In the genomic region with DNA sequence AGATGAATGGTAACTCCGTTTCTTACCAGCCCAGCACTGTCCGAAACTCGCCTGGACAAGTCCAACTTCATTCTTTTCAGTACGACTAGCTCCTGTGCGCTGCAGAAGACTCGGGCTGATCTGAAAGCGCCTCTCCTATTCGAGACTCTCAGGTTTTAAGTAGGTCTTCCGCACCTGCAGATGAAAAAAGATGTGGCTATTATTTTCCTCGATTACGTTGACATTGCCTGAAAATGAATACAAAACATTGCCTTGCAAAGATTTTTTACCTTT, we compare ENCODE assay signal across 12 cellular contexts.
DNase-seq lines count a peak whose midpoint lies in the region; ATAC-seq, FAIRE-seq and TF ChIP-seq lines count a peak whose summit lies in the region.
"Had no signal": no experiment of that assay in that cellular context is flagged by ENCODE, and none has a peak within 500 bp of the region (broad histone marks: within the 10 kb centered on the region; RNA-seq: fewer than 3 reads in every experiment).

No MANE protein-coding gene starts in this region.

- no peak for TF ChIP-seq POLR2A in A549 (IDR thresholded peaks at IDR 0.05; ENCODE audit: low read length)
- TF ChIP-seq POLR2A in right lobe of liver (IDR thresholded peaks at IDR 0.05), result no peak

- DNase-seq in A549 (ENCODE audit: low read depth in 1 of 2, low spot score in 1 of 2) (no peak), medulla oblongata (ENCODE audit: extremely low spot score) (peak; percentile 9), right lobe of liver (no peak), SW 1271 (lab: John Stamatoyannopoulos, UW) (no peak)
- no peak for DNase-seq in activated naive CD8-positive, alpha-beta T cell treated with anti-CD3 and anti-CD28 coated beads, Interleukin-2, amount 10 ng/mL, durations not matched to agents 7 days and 5 days
- DNase-seq: NCI-H2227 treated with DMSO at 0.1 percent for 48 hours had no signal

- 93% methylated on average over 11 of the region's 11 CpGs for WGBS in A549 (ENCODE audit: missing lambda C conversion rate)
- 89% methylated on average over 11 of the region's 11 CpGs for WGBS in right lobe of liver (ENCODE audit: insufficient coverage, low coverage, low lambda C conversion rate, missing lambda C conversion rate)

- no peak for TF ChIP-seq RAD21 in A549 (conservative IDR thresholded peaks at IDR 0.05 in 1 of 2, IDR thresholded peaks at IDR 0.05 in 1 of 2)

- peak overlapping the region; percentile 53; the same call in 1 of the 3 replicates for H3K4me3 ChIP-seq in A549
- peak overlapping the region; percentile 54 for H3K4me3 ChIP-seq in HUES48 (ENCODE audit: low read depth, low read length)
- H3K4me3 ChIP-seq in right lobe of liver, result no peak overlapping the region

- POLR2A ChIA-PET in A549 (lab: Yijun Ruan, JAX), result no interaction called here
- POLR2A ChIA-PET in activated naive CD8-positive, alpha-beta T cell treated with anti-CD3 and anti-CD28 coated beads, Interleukin-2, amount 10 ng/mL, durations not matched to agents 7 days and 5 days (lab: Charles Lee), result no interaction called here

- H3K27ac ChIP-seq in A549 (peak overlapping the region in 1 of 2 experiments; percentile 95; a peak in 2 of 6 replicates), HUES48 (ENCODE audit: low read depth, low read length) (no peak overlapping the region), right lobe of liver (no peak overlapping the region)
- H3K27ac ChIP-seq: C4-2B had no signal

- H3K36me3 Mint-ChIP-seq in activated naive CD8-positive, alpha-beta T cell treated with anti-CD3 and anti-CD28 coated beads, Interleukin-2, amount 10 ng/mL, durations not matched to agents 7 days and 5 days, result no peaks in the 10 kb centered on the region

- TF ChIP-seq EP300 in A549 (IDR thresholded peaks at IDR 0.05), result no peak

- peak overlapping the region; percentile 18 for H3K4me3 Mint-ChIP-seq in activated naive CD8-positive, alpha-beta T cell treated with anti-CD3 and anti-CD28 coated beads, Interleukin-2, amount 10 ng/mL, durations not matched to agents 7 days and 5 days

- CTCF ChIA-PET in A549 (lab: Yijun Ruan, JAX), result no interaction called here

- peaks cover 9% of the 10 kb centered on the region for H3K4me1 Mint-ChIP-seq in activated naive CD8-positive, alpha-beta T cell treated with anti-CD3 and anti-CD28 coated beads, Interleukin-2, amount 10 ng/mL, durations not matched to agents 7 days and 5 days

- H3K36me3 ChIP-seq in HUES48 (ENCODE audit: control insufficient read depth, insufficient read depth, low read length) (no peaks in the 10 kb centered on the region), right lobe of liver (no peaks in the 10 kb centered on the region)

- H3K27ac Mint-ChIP-seq in activated naive CD8-positive, alpha-beta T cell treated with anti-CD3 and anti-CD28 coated beads, Interleukin-2, amount 10 ng/mL, durations not matched to agents 7 days and 5 days, result no peak overlapping the region

- H3K27me3 ChIP-seq in HUES48 (ENCODE audit: control insufficient read depth, insufficient read depth, low read length) (peaks cover 25% of the 10 kb centered on the region), right lobe of liver (no peaks in the 10 kb centered on the region)

- intact Hi-C loops in right lobe of liver (cut with DNase I), result no loop called here

- H3K4me2 ChIP-seq in A549, result peak overlapping the region; percentile 78

- TF ChIP-seq CTCF in A549 (IDR thresholded peaks at IDR 0.05), result no peak
- TF ChIP-seq CTCF in right lobe of liver (IDR thresholded peaks at IDR 0.05), result no peak

- H3K9me3 Mint-ChIP-seq in activated naive CD8-positive, alpha-beta T cell treated with anti-CD3 and anti-CD28 coated beads, Interleukin-2, amount 10 ng/mL, durations not matched to agents 7 days and 5 days, result no peaks in the 10 kb centered on the region

- H3K4me1 ChIP-seq in A549 (no peaks in the 10 kb centered on the region), HUES48 (ENCODE audit: control insufficient read depth, insufficient read depth, low read length) (peaks cover 24% of the 10 kb centered on the region), right lobe of liver (peaks cover 0 to 3% (median 0%) of the 10 kb centered on the region in 4 donors)

- H3K9me3 ChIP-seq in A549, result no peaks in the 10 kb centered on the region
- H3K9me3 ChIP-seq in HUES48 (ENCODE audit: control insufficient read depth, insufficient read depth, low read length), result no peaks in the 10 kb centered on the region
- H3K9me3 ChIP-seq in right lobe of liver, result no peaks in the 10 kb centered on the region

- no peak for FAIRE-seq in A549 (lab: Jason Lieb, UNC)
- FAIRE-seq: GM18507, H54 had no signal

- ATAC-seq in A549 (no peak; a peak in 1 of 6 replicates), right lobe of liver (no peak), GM21723 (IDR thresholded peaks at IDR 0.05; ENCODE audit: unreplicated experiment) (no peak), HG02759 (IDR thresholded peaks at IDR 0.05; ENCODE audit: unreplicated experiment) (no peak)
- ATAC-seq in activated naive CD8-positive, alpha-beta T cell treated with anti-CD3 and anti-CD28 coated beads, Interleukin-2, amount 10 ng/mL, durations not matched to agents 7 days and 5 days (ENCODE audit: low read depth), result no peak

- H3K9ac ChIP-seq in HUES48 (ENCODE audit: low read depth, low read length), result no peak overlapping the region

- H3K27me3 Mint-ChIP-seq in activated naive CD8-positive, alpha-beta T cell treated with anti-CD3 and anti-CD28 coated beads, Interleukin-2, amount 10 ng/mL, durations not matched to agents 7 days and 5 days, result peaks cover 42% of the 10 kb centered on the region

TF ChIP-seq in A549, 52 proteins besides CTCF, POLR2A, EP300 and RAD21:
- TF ChIP-seq CHD2 (IDR thresholded peaks at IDR 0.05; ENCODE audit: low read length, partially characterized antibody) (no peak), RCOR1 (IDR thresholded peaks at IDR 0.05; ENCODE audit: low read depth, low read length) (no peak), ESRRA (IDR thresholded peaks at IDR 0.05; ENCODE audit: borderline replicate concordance, low read length) (no peak), CEBPB (IDR thresholded peaks at IDR 0.05) (no peak), POLR2AphosphoS2 (conservative IDR thresholded peaks at IDR 0.05; ENCODE audit: low read length) (no peak), ZC3H11A (IDR thresholded peaks at IDR 0.05) (no peak), NPAS2 (CRISPR knock-in tag; IDR thresholded peaks at IDR 0.05; ENCODE audit: borderline replicate concordance) (no peak), FOXS1 (CRISPR knock-in tag; IDR thresholded peaks at IDR 0.05) (no peak), E2F6 (IDR thresholded peaks at IDR 0.05; ENCODE audit: borderline replicate concordance, low read depth) (no peak), USF2 (IDR thresholded peaks at IDR 0.05) (no peak), HOXB13 (CRISPR knock-in tag; IDR thresholded peaks at IDR 0.05; ENCODE audit: low read depth) (no peak), PHF8 (IDR thresholded peaks at IDR 0.05; ENCODE audit: borderline replicate concordance, low read depth) (no peak), GATA3 (IDR thresholded peaks at IDR 0.05; ENCODE audit: borderline replicate concordance) (no peak)
- TF ChIP-seq, protein P1, sequence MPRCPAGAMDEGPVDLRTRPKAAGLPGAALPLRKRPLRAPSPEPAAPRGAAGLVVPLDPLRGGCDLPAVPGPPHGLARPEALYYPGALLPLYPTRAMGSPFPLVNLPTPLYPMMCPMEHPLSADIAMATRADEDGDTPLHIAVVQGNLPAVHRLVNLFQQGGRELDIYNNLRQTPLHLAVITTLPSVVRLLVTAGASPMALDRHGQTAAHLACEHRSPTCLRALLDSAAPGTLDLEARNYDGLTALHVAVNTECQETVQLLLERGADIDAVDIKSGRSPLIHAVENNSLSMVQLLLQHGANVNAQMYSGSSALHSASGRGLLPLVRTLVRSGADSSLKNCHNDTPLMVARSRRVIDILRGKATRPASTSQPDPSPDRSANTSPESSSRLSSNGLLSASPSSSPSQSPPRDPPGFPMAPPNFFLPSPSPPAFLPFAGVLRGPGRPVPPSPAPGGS (IDR thresholded peaks at IDR 0.05), result no peak

Comparison
In these comparisons a context has a peak if more than half of its experiments do, and no peak if none do; other contexts are left out.
1. H3K4me3 ChIP-seq: peak in A549 (single experiment) and HUES48 (single experiment); none in right lobe of liver (0 of 3).